7 cellular contexts compared by ENCODE assay signal in genomic region chr19:53868892-53869804, GRCh38.
DNase-seq lines count a peak whose midpoint lies in the region; ATAC-seq and TF ChIP-seq lines count a peak whose summit lies in the region.

No MANE protein-coding gene starts in this region.

- peaks cover 21% of the 10 kb centered on the region for H3K4me1 ChIP-seq in neuron (ENCODE audit: insufficient read depth, low read length)
- H3K4me1 ChIP-seq in stomach smooth muscle (ENCODE audit: control insufficient read depth, insufficient read depth, low read length), result peaks cover 44% of the 10 kb centered on the region

- H2AFZ ChIP-seq in neuron (ENCODE audit: low read depth, low read length), result no peak overlapping the region

- ATAC-seq in GM18498 (IDR thresholded peaks at IDR 0.05; ENCODE audit: unreplicated experiment) (peak; percentile 50), HG03280 (IDR thresholded peaks at IDR 0.05; ENCODE audit: unreplicated experiment) (peak; percentile 35)

- peak overlapping the region; percentile 97 to 100 for H3K9ac ChIP-seq in stomach smooth muscle (ENCODE audit: low read length in 2 of 2)

- H3K27me3 ChIP-seq in neuron (ENCODE audit: insufficient read depth, low read length), result no peaks in the 10 kb centered on the region
- no peaks in the 10 kb centered on the region for H3K27me3 ChIP-seq in stomach smooth muscle (ENCODE audit: control insufficient read depth in 1 of 2, insufficient read depth in 2 of 2, low read length in 2 of 2)

- peak; percentile 84 for DNase-seq in SIG-M5 treated with dmso at 0.1 percent for 504 hours (lab: John Stamatoyannopoulos, UW; ENCODE audit: unreplicated experiment)
- DNase-seq in activated gamma-delta T cell treated with anti-CD3 and anti-CD28 coated beads, Interleukin-2, amount 50 U/mL, for 16 hours (ENCODE audit: low read depth), result peak; percentile 81
- peak; percentile 90 to 97 for DNase-seq in foreskin fibroblast

- H3K36me3 ChIP-seq in neuron (ENCODE audit: insufficient read depth, low read length) (peaks cover 20% of the 10 kb centered on the region), stomach smooth muscle (ENCODE audit: control insufficient read depth in 2 of 2, insufficient read depth in 2 of 2, low read length in 2 of 2) (peaks cover 14 to 16% of the 10 kb centered on the region in 2 donors)

- no peak for TF ChIP-seq CTCF in foreskin fibroblast (IDR thresholded peaks at IDR 0.05; ENCODE audit: low read depth, low read length)

- H3K27ac ChIP-seq in stomach smooth muscle (ENCODE audit: low read length), result peak overlapping the region; percentile 99

- H3K4me3 ChIP-seq in foreskin fibroblast (ENCODE audit: low read depth in 1 of 2, low read length in 2 of 2) (peak overlapping the region; percentile 75 to 87), neuron (ENCODE audit: low read length) (peak overlapping the region; percentile 59), stomach smooth muscle (ENCODE audit: low read length in 2 of 2) (peak overlapping the region; percentile 99 to 100)

- H3K9me3 ChIP-seq in neuron (ENCODE audit: low read length) (no peaks in the 10 kb centered on the region), stomach smooth muscle (ENCODE audit: control insufficient read depth in 2 of 2, low read length in 2 of 2) (no peaks in the 10 kb centered on the region)

Comparison
In these comparisons a context has a peak if more than half of its experiments do, and no peak if none do; other contexts are left out.
1. Peak in every context shown above with its lines: DNase-seq, ATAC-seq, H3K4me3 ChIP-seq and H3K27ac ChIP-seq.